Comparison of ENCODE assay signal across 18 cellular contexts in genomic region chr12:49864817-49865090, GRCh38. TPM values are rescaled to one million over a fixed set of nuclear protein-coding genes. Genes with fewer than 3 reads are reported as not detected.
"Had no signal": no experiment of that assay in that cellular context is flagged by ENCODE, and none has a peak within 500 bp of the region (broad histone marks: within the 10 kb centered on the region; RNA-seq: fewer than 3 reads in every experiment).

No MANE protein-coding gene starts in this region.

- H3K36me3 Mint-ChIP-seq: activated naive CD8-positive, alpha-beta T cell treated with anti-CD3 and anti-CD28 coated beads for 36 hours; memory B cell had no signal

- H3K27me3 ChIP-seq: breast epithelium, gastroesophageal sphincter had no signal

- H3K9me3 Mint-ChIP-seq: activated CD4-positive, alpha-beta memory T cell treated with anti-CD3 and anti-CD28 coated beads, Interleukin-2, amount 10 ng/mL, durations not matched to agents 7 days and 5 days; activated CD4-positive, alpha-beta T cell treated with anti-CD3 and anti-CD28 coated beads, Interleukin-2, amount 10 ng/mL, durations not matched to agents 24 days and 14 days; activated naive CD8-positive, alpha-beta T cell treated with anti-CD3 and anti-CD28 coated beads for 36 hours; memory B cell; T-helper 1 cell treated with Interleukin-12 subunit alpha and Interleukin-12 subunit beta and Interleukin-4 antibody, amounts not matched to agents 30 μg/mL and 1 μg/mL, for 36 hours had no signal

- H3K4me3 ChIP-seq: breast epithelium, coronary artery, gastroesophageal sphincter, heart left ventricle, sigmoid colon had no signal

- H3K36me3 ChIP-seq: breast epithelium, gastroesophageal sphincter, heart left ventricle, neutrophil, sigmoid colon had no signal

- H3K27ac Mint-ChIP-seq: activated CD4-positive, alpha-beta memory T cell treated with anti-CD3 and anti-CD28 coated beads, Interleukin-2, amount 10 ng/mL, durations not matched to agents 7 days and 5 days; activated CD4-positive, alpha-beta T cell treated with anti-CD3 and anti-CD28 coated beads, Interleukin-2, amount 10 ng/mL, durations not matched to agents 24 days and 14 days; activated naive CD8-positive, alpha-beta T cell treated with anti-CD3 and anti-CD28 coated beads for 36 hours; memory B cell; T-helper 1 cell treated with Interleukin-12 subunit alpha and Interleukin-12 subunit beta and Interleukin-4 antibody, amounts not matched to agents 30 μg/mL and 1 μg/mL, for 36 hours had no signal

- DNase-seq: activated CD4-positive, alpha-beta memory T cell treated with anti-CD3 and anti-CD28 coated beads, Interleukin-2, amount 10 ng/mL, durations not matched to agents 7 days and 5 days; activated CD4-positive, alpha-beta T cell treated with anti-CD3 and anti-CD28 coated beads, Interleukin-2, amount 10 ng/mL, durations not matched to agents 24 days and 14 days; activated naive CD4-positive, alpha-beta T cell treated with Interleukin-2 at 50 U/mL for 16 hours; activated naive CD8-positive, alpha-beta T cell treated with anti-CD3 and anti-CD28 coated beads for 36 hours; heart left ventricle; sigmoid colon; stimulated activated CD4-positive, alpha-beta T cell treated with anti-CD3 and anti-CD28 coated beads, Interleukin-4, amount 100 ng/mL, for 4 hours; stimulated activated naive CD8-positive, alpha-beta T cell treated with anti-CD3 and anti-CD28 coated beads, Interleukin-15, Interleukin-2, amounts not matched to agents 100 U/mL and 50 U/mL, for 24 hours had no signal

- H3K4me3 Mint-ChIP-seq: activated CD4-positive, alpha-beta memory T cell treated with anti-CD3 and anti-CD28 coated beads, Interleukin-2, amount 10 ng/mL, durations not matched to agents 7 days and 5 days; activated CD4-positive, alpha-beta T cell treated with anti-CD3 and anti-CD28 coated beads, Interleukin-2, amount 10 ng/mL, durations not matched to agents 24 days and 14 days; activated naive CD8-positive, alpha-beta T cell treated with anti-CD3 and anti-CD28 coated beads for 36 hours; memory B cell; nephron; T-helper 1 cell treated with Interleukin-12 subunit alpha and Interleukin-12 subunit beta and Interleukin-4 antibody, amounts not matched to agents 30 μg/mL and 1 μg/mL, for 36 hours had no signal

- H3K27me3 Mint-ChIP-seq: activated naive CD8-positive, alpha-beta T cell treated with anti-CD3 and anti-CD28 coated beads for 36 hours had no signal

- H3K27ac ChIP-seq: breast epithelium, coronary artery, gastroesophageal sphincter, heart left ventricle, neutrophil, sigmoid colon had no signal

- H3K4me1 Mint-ChIP-seq: activated CD4-positive, alpha-beta memory T cell treated with anti-CD3 and anti-CD28 coated beads, Interleukin-2, amount 10 ng/mL, durations not matched to agents 7 days and 5 days; activated CD4-positive, alpha-beta T cell treated with anti-CD3 and anti-CD28 coated beads, Interleukin-2, amount 10 ng/mL, durations not matched to agents 24 days and 14 days; activated naive CD8-positive, alpha-beta T cell treated with anti-CD3 and anti-CD28 coated beads for 36 hours had no signal

- FAIRE-seq: astrocyte, islet of Langerhans had no signal

- H3K9me3 ChIP-seq: breast epithelium, gastroesophageal sphincter, heart left ventricle, neutrophil, sigmoid colon had no signal

RNA-seq across cellular contexts. Expression of gene FAIM2, which starts 38.9 kb away (rescaled TPM):
- total RNA-seq: renal cortical epithelial cell had no signal
